24 cellular contexts compared by ENCODE assay signal in genomic region chr3:21665444-21665843, GRCh38.
DNase-seq lines count a peak whose midpoint lies in the region; ATAC-seq and TF ChIP-seq lines count a peak whose summit lies in the region.
"Had no signal": no experiment of that assay in that cellular context is flagged by ENCODE, and none has a peak within 500 bp of the region (broad histone marks: within the 10 kb centered on the region; RNA-seq: fewer than 3 reads in every experiment).

No MANE protein-coding gene starts in this region.

- no peaks in the 10 kb centered on the region for H3K9me3 Mint-ChIP-seq in type B pancreatic cell

- H3K4me3 Mint-ChIP-seq in type B pancreatic cell: no peak overlapping the region
- H3K4me3 Mint-ChIP-seq: activated naive CD4-positive, alpha-beta T cell treated with anti-CD3 and anti-CD28 coated beads, Interleukin-2, amount 50 U/mL, for 24 hours; activated T-cell treated with anti-CD3 and anti-CD28 coated beads, Interleukin-2, amount 50 U/mL, for 72 hours; natural killer cell had no signal

- H3K27me3 Mint-ChIP-seq in type B pancreatic cell: no peaks in the 10 kb centered on the region
- H3K27me3 Mint-ChIP-seq: activated naive CD4-positive, alpha-beta T cell treated with anti-CD3 and anti-CD28 coated beads, Interleukin-2, amount 50 U/mL, for 24 hours had no signal

- DNase-seq in NCI-H446 treated with DMSO at 0.1 percent for 48 hours (lab: John Stamatoyannopoulos, UW) (peak; percentile 47), NCI-H446 (lab: John Stamatoyannopoulos, UW) (no peak), epithelial cell of esophagus (ENCODE audit: low read depth) (peak; percentile 73), islet precursor cell (peak; percentile 66), type B pancreatic cell (ENCODE audit: extremely low spot score, unreplicated experiment) (no peak), dermis blood vessel endothelial cell (no peak)
- DNase-seq: 8988T; activated CD4-positive, CD25-positive, alpha-beta regulatory T cell treated with anti-CD3 and anti-CD28 coated beads, Interleukin-2, amount 50 U/mL, for 72 hours; activated T-cell treated with anti-CD3 and anti-CD28 coated beads, Interleukin-2, amount 50 U/mL, for 72 hours; body of pancreas; dorsolateral prefrontal cortex; HCEC 1CT; MV-4-11; natural killer cell; NCI-H2029 treated with DMSO at 0.1 percent for 48 hours; NCI-H510A treated with DMSO at 0.1 percent for 48 hours; small intestine; stimulated activated CD4-positive, alpha-beta T cell treated with anti-CD3 and anti-CD28 coated beads, Interleukin-2, amount 100 ng/mL, for 48 hours; stomach had no signal

- ATAC-seq in HG03095 (IDR thresholded peaks at IDR 0.05; ENCODE audit: unreplicated experiment): no peak
- ATAC-seq in GM18867 (IDR thresholded peaks at IDR 0.05; ENCODE audit: unreplicated experiment): no peak
- ATAC-seq: activated T-cell treated with anti-CD3 and anti-CD28 coated beads, Interleukin-2, amount 50 U/mL, for 72 hours; body of pancreas; esophagus mucosa; natural killer cell had no signal

- no peak for TF ChIP-seq CTCF in epithelial cell of esophagus (IDR thresholded peaks at IDR 0.05; ENCODE audit: insufficient read depth, low read depth, low read length, missing control alignments)
- TF ChIP-seq CTCF in type B pancreatic cell (conservative IDR thresholded peaks at IDR 0.05): no peak

- H3K4me3 ChIP-seq in epithelial cell of esophagus (ENCODE audit: low read length): no peak overlapping the region
- H3K4me3 ChIP-seq: BLaER1 treated with 17β-estradiol and CSF1 and Interleukin-3, amounts not matched to agents 10 nM and 100 nM; body of pancreas; stomach had no signal

- H3K27ac Mint-ChIP-seq in type B pancreatic cell: peak overlapping the region; percentile 22
- H3K27ac Mint-ChIP-seq: activated naive CD4-positive, alpha-beta T cell treated with anti-CD3 and anti-CD28 coated beads, Interleukin-2, amount 50 U/mL, for 24 hours; activated T-cell treated with anti-CD3 and anti-CD28 coated beads, Interleukin-2, amount 50 U/mL, for 72 hours; natural killer cell had no signal

- no peaks in the 10 kb centered on the region for H3K36me3 Mint-ChIP-seq in type B pancreatic cell
- H3K36me3 Mint-ChIP-seq: activated naive CD4-positive, alpha-beta T cell treated with anti-CD3 and anti-CD28 coated beads, Interleukin-2, amount 50 U/mL, for 24 hours; natural killer cell had no signal

- H3K4me1 Mint-ChIP-seq in type B pancreatic cell (ENCODE audit: unreplicated experiment): no peaks in the 10 kb centered on the region
- H3K4me1 Mint-ChIP-seq: activated naive CD4-positive, alpha-beta T cell treated with anti-CD3 and anti-CD28 coated beads, Interleukin-2, amount 50 U/mL, for 24 hours; natural killer cell had no signal

Comparison
In these comparisons a context has a peak if more than half of its experiments do, and no peak if none do; other contexts are left out.
1. DNase-seq: peak in NCI-H446 treated with DMSO at 0.1 percent for 48 hours (single experiment), epithelial cell of esophagus (single experiment) and islet precursor cell (single experiment); none in NCI-H446 (0 of 2), type B pancreatic cell (single experiment) and dermis blood vessel endothelial cell (single experiment).